Comparison of ENCODE assay signal across 12 cellular contexts in genomic region chr12:53856132-53856531, GRCh38.
DNase-seq lines count a peak whose midpoint lies in the region; ATAC-seq and TF ChIP-seq lines count a peak whose summit lies in the region.
"Had no signal": no experiment of that assay in that cellular context is flagged by ENCODE, and none has a peak within 500 bp of the region (broad histone marks: within the 10 kb centered on the region; RNA-seq: fewer than 3 reads in every experiment).

No MANE protein-coding gene starts in this region.

- ATAC-seq in GM23338 (peak; percentile 64), upper lobe of right lung (peak; percentile 54), GM21825 (IDR thresholded peaks at IDR 0.05; ENCODE audit: unreplicated experiment) (no peak)

- no peak overlapping the region for H3K4me2 ChIP-seq in GM23338

- intact Hi-C loops in esophagus muscularis mucosa (cut with DNase I) (no loop called here), upper lobe of right lung (cut with DNase I) (no loop called here), stomach (cut with DNase I; ENCODE audit: low total_unique reads) (no loop called here)

- H3K9me2 ChIP-seq in GM23338 (ENCODE audit: insufficient read depth), result no peaks in the 10 kb centered on the region

- no peaks in the 10 kb centered on the region for H3K9me3 Mint-ChIP-seq in GM23338
- H3K9me3 Mint-ChIP-seq: CD4-positive, alpha-beta T cell; H9 had no signal

- no peaks in the 10 kb centered on the region for H3K36me3 Mint-ChIP-seq in GM23338 (ENCODE audit: low read depth)

- no peak overlapping the region for H3K27ac Mint-ChIP-seq in GM23338
- H3K27ac Mint-ChIP-seq: CD4-positive, alpha-beta T cell; H9 had no signal

- H3K79me2 ChIP-seq in GM23338 (replicated peaks; ENCODE audit: insufficient read depth), result no peaks in the 10 kb centered on the region

- no peak for TF ChIP-seq CTCF in GM23338 (conservative IDR thresholded peaks at IDR 0.05; ENCODE audit: low read depth in 2 of 2)
- TF ChIP-seq CTCF in esophagus muscularis mucosa (IDR thresholded peaks at IDR 0.05), result no peak
- no peak for TF ChIP-seq CTCF in upper lobe of right lung (IDR thresholded peaks at IDR 0.05)
- no peak for TF ChIP-seq CTCF in stomach (IDR thresholded peaks at IDR 0.05)

- H4K20me1 ChIP-seq in GM23338 (replicated peaks; ENCODE audit: insufficient read depth), result no peaks in the 10 kb centered on the region

- H3K4me3 Mint-ChIP-seq in GM23338, result no peak overlapping the region
- H3K4me3 Mint-ChIP-seq: CD4-positive, alpha-beta T cell; H9 had no signal

- H3K4me3 ChIP-seq in GM23338, result no peak overlapping the region
- H3K4me3 ChIP-seq in esophagus muscularis mucosa, result no peak overlapping the region
- H3K4me3 ChIP-seq in upper lobe of right lung, result no peak overlapping the region
- H3K4me3 ChIP-seq in stomach, result no peak overlapping the region

- H2AFZ ChIP-seq in GM23338, result 0 out of 2 replicates have a peak overlapping the region, but pooled peaks have one; percentile 15

- TF ChIP-seq POLR2A in esophagus muscularis mucosa (IDR thresholded peaks at IDR 0.05; ENCODE audit: low read depth) (no peak), stomach (IDR thresholded peaks at IDR 0.05) (no peak)

- H3K27me3 ChIP-seq in GM23338 (ENCODE audit: insufficient read depth) (no peaks in the 10 kb centered on the region), esophagus muscularis mucosa (peaks cover 0 to 32% (median 0%) of the 10 kb centered on the region in 4 donors), upper lobe of right lung (peaks cover 18% of the 10 kb centered on the region), stomach (peaks cover 0 to 48% (median 7%) of the 10 kb centered on the region in 3 donors)

- H3K4me1 Mint-ChIP-seq in GM23338, result no peaks in the 10 kb centered on the region
- H3K4me1 Mint-ChIP-seq: H9 had no signal

- H3K27ac ChIP-seq in GM23338 (ENCODE audit: low read depth) (no peak overlapping the region), esophagus muscularis mucosa (replicated peaks in 1 of 4) (no peak overlapping the region), upper lobe of right lung (no peak overlapping the region), stomach (no peak overlapping the region)
- H3K27ac ChIP-seq: C4-2B had no signal

- no peak for TF ChIP-seq EP300 in esophagus muscularis mucosa (IDR thresholded peaks at IDR 0.05)
- TF ChIP-seq EP300 in stomach (IDR thresholded peaks at IDR 0.05), result no peak

- H3K4me1 ChIP-seq in GM23338 (ENCODE audit: insufficient read depth), result no peaks in the 10 kb centered on the region
- no peaks in the 10 kb centered on the region for H3K4me1 ChIP-seq in esophagus muscularis mucosa
- H3K4me1 ChIP-seq in upper lobe of right lung, result no peaks in the 10 kb centered on the region
- no peaks in the 10 kb centered on the region for H3K4me1 ChIP-seq in stomach
- H3K4me1 ChIP-seq: Caco-2 had no signal

- no peak for DNase-seq in GM23338 (ENCODE audit: low spot score)
- DNase-seq in NOMO-1 (lab: John Stamatoyannopoulos, UW; ENCODE audit: unreplicated experiment in 2 of 2), result peak; percentile 38 to 78
- peak; percentile 8 for DNase-seq in esophagus muscularis mucosa (ENCODE audit: extremely low spot score)
- DNase-seq in upper lobe of right lung, result no peak
- DNase-seq in NCI-H748 treated with DMSO at 0.1 percent for 48 hours (lab: John Stamatoyannopoulos, UW), result no peak
- DNase-seq in stomach, result no peak
- DNase-seq: ACHN; Caco-2; CD4-positive, alpha-beta T cell; H9 had no signal

- H3K36me3 ChIP-seq in GM23338 (ENCODE audit: insufficient read depth) (no peaks in the 10 kb centered on the region), esophagus muscularis mucosa (no peaks in the 10 kb centered on the region), upper lobe of right lung (no peaks in the 10 kb centered on the region), stomach (no peaks in the 10 kb centered on the region)

- H3F3A ChIP-seq in GM23338 (replicated peaks; ENCODE audit: low read depth), result no peaks in the 10 kb centered on the region

- WGBS in esophagus muscularis mucosa, result 81% methylated on average over 5 of the region's 5 CpGs
- WGBS in stomach, 5 donors, result 66 to 85% (median 82%) methylated on average over 5 of the region's 5 CpGs

- no peaks in the 10 kb centered on the region for H3K27me3 Mint-ChIP-seq in GM23338 (ENCODE audit: insufficient read depth, low read depth, poor library complexity)

- H3K9me3 ChIP-seq in esophagus muscularis mucosa (no peaks in the 10 kb centered on the region), upper lobe of right lung (no peaks in the 10 kb centered on the region), stomach (no peaks in the 10 kb centered on the region)
- H3K9me3 ChIP-seq: Caco-2 had no signal

TF ChIP-seq in GM23338, 12 proteins besides CTCF, POLR2A, EP300 and RAD21 (continues in another document):
- TF ChIP-seq STAT1 (IDR thresholded peaks at IDR 0.05; ENCODE audit: unreplicated experiment) (no peak), NANOG (IDR thresholded peaks at IDR 0.05; ENCODE audit: borderline replicate concordance) (no peak), ETS1 (IDR thresholded peaks at IDR 0.05) (no peak)
- TF ChIP-seq, protein P1, sequence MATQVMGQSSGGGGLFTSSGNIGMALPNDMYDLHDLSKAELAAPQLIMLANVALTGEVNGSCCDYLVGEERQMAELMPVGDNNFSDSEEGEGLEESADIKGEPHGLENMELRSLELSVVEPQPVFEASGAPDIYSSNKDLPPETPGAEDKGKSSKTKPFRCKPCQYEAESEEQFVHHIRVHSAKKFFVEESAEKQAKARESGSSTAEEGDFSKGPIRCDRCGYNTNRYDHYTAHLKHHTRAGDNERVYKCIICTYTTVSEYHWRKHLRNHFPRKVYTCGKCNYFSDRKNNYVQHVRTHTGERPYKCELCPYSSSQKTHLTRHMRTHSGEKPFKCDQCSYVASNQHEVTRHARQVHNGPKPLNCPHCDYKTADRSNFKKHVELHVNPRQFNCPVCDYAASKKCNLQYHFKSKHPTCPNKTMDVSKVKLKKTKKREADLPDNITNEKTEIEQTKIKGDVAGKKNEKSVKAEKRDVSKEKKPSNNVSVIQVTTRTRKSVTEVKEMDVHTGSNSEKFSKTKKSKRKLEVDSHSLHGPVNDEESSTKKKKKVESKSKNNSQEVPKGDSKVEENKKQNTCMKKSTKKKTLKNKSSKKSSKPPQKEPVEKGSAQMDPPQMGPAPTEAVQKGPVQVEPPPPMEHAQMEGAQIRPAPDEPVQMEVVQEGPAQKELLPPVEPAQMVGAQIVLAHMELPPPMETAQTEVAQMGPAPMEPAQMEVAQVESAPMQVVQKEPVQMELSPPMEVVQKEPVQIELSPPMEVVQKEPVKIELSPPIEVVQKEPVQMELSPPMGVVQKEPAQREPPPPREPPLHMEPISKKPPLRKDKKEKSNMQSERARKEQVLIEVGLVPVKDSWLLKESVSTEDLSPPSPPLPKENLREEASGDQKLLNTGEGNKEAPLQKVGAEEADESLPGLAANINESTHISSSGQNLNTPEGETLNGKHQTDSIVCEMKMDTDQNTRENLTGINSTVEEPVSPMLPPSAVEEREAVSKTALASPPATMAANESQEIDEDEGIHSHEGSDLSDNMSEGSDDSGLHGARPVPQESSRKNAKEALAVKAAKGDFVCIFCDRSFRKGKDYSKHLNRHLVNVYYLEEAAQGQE (IDR thresholded peaks at IDR 0.05; ENCODE audit: unreplicated experiment), result no peak

Comparison
In these comparisons a context has a peak if more than half of its experiments do, and no peak if none do; other contexts are left out.
1. DNase-seq: peak in NOMO-1 (2 of 2) and esophagus muscularis mucosa (single experiment); none in GM23338 (single experiment), upper lobe of right lung (single experiment), NCI-H748 treated with DMSO at 0.1 percent for 48 hours (single experiment) and stomach (single experiment).